ENCODE assay signal across 24 cellular contexts in genomic region chr20:37969949-37970855, GRCh38.
DNase-seq lines count a peak whose midpoint lies in the region; ATAC-seq and TF ChIP-seq lines count a peak whose summit lies in the region.
"Had no signal": no experiment of that assay in that cellular context is flagged by ENCODE, and none has a peak within 500 bp of the region (broad histone marks: within the 10 kb centered on the region; RNA-seq: fewer than 3 reads in every experiment).

No MANE protein-coding gene starts in this region.

- peaks cover 5 to 12% (median 6%) of the 10 kb centered on the region in 3 experiments for H3K36me3 Mint-ChIP-seq in H9 (ENCODE audit: insufficient read depth in 1 of 3, low read depth in 3 of 3)
- H3K36me3 Mint-ChIP-seq in activated T-cell treated with anti-CD3 and anti-CD28 coated beads, Interleukin-2, amount 50 U/mL, for 24 hours (ENCODE audit: low read depth): peaks cover 20% of the 10 kb centered on the region
- H3K36me3 Mint-ChIP-seq in CD8-positive, alpha-beta memory T cell: peaks cover 5 to 55% (median 13%) of the 10 kb centered on the region in 3 donors

- no peaks in the 10 kb centered on the region for H3K36me3 ChIP-seq in BLaER1
- H3K36me3 ChIP-seq in mammary epithelial cell (ENCODE audit: insufficient read depth, low read length): no peaks in the 10 kb centered on the region
- no peaks in the 10 kb centered on the region for H3K36me3 ChIP-seq in CD8-positive, alpha-beta memory T cell (ENCODE audit: insufficient read depth, low read length)
- H3K36me3 ChIP-seq: gastrocnemius medialis, thyroid gland had no signal

- no peak overlapping the region for H2BK15ac ChIP-seq in H9 (ENCODE audit: low read depth, low read length)

- H4K91ac ChIP-seq in H9 (ENCODE audit: insufficient read length, low read depth, low read length): no peak overlapping the region

- H3K4me1 Mint-ChIP-seq in H9: peaks cover 41 to 49% of the 10 kb centered on the region in 2 experiments
- H3K4me1 Mint-ChIP-seq in activated T-cell treated with anti-CD3 and anti-CD28 coated beads, Interleukin-2, amount 50 U/mL, for 24 hours (ENCODE audit: low read depth): no peaks in the 10 kb centered on the region
- H3K4me1 Mint-ChIP-seq in CD8-positive, alpha-beta memory T cell: no peaks in the 10 kb centered on the region
- H3K4me1 Mint-ChIP-seq: activated naive CD4-positive, alpha-beta T cell treated with anti-CD3 and anti-CD28 coated beads, Interleukin-2, amount 50 U/mL, for 24 hours; central memory CD8-positive, alpha-beta T cell had no signal

- H3K27ac ChIP-seq in BLaER1 (no peak overlapping the region), H9 (ENCODE audit: insufficient read length, low read depth, low read length) (no peak overlapping the region), mammary epithelial cell (ENCODE audit: insufficient read depth, low read depth, low read length) (no peak overlapping the region), right cardiac atrium (ENCODE audit: low read length) (peak overlapping the region; percentile 20)
- no peak overlapping the region for H3K27ac ChIP-seq in CD8-positive, alpha-beta memory T cell (ENCODE audit: low read depth, low read length)
- H3K27ac ChIP-seq: gastrocnemius medialis, HL-60, thyroid gland had no signal

- no peak overlapping the region for H3K4me3 Mint-ChIP-seq in H9
- no peak overlapping the region for H3K4me3 Mint-ChIP-seq in activated T-cell treated with anti-CD3 and anti-CD28 coated beads, Interleukin-2, amount 50 U/mL, for 24 hours
- no peak overlapping the region for H3K4me3 Mint-ChIP-seq in CD8-positive, alpha-beta memory T cell
- H3K4me3 Mint-ChIP-seq: activated CD8-positive, alpha-beta T cell treated with anti-CD3 and anti-CD28 coated beads for 36 hours; activated naive CD4-positive, alpha-beta T cell treated with anti-CD3 and anti-CD28 coated beads, Interleukin-2, amount 50 U/mL, for 24 hours; activated T-helper 1 cell treated with anti-CD3 and anti-CD28 coated beads, Interleukin-12 subunit alpha, Interleukin-12 subunit beta, Interleukin-2, Interleukin-4 antibody, amounts not matched to agents 30 ng/mL and 10 ng/mL and 1 ng/mL, durations not matched to agents 14 hours and 24 hours and 36 hours; central memory CD8-positive, alpha-beta T cell; naive B cell had no signal

- H3T11ph ChIP-seq in H9 (ENCODE audit: low read length): no peak overlapping the region

- no CpG with 5 or more reads among the region's 7 CpGs for WGBS in H9 (ENCODE audit: extremely low coverage, insufficient read length, low lambda C conversion rate)
- WGBS in mammary epithelial cell (ENCODE audit: low coverage, missing lambda C conversion rate): 82% methylated on average over 7 of the region's 7 CpGs
- 66% methylated on average over 7 of the region's 7 CpGs for WGBS in right cardiac atrium

- DNase-seq in H9: no peak
- peak; percentile 17 for DNase-seq in mammary epithelial cell
- DNase-seq in right cardiac atrium: no peak
- DNase-seq in activated CD4-positive, alpha-beta T cell treated with anti-CD3 and anti-CD28 coated beads, Interleukin-2, amount 50 U/mL, for 4 hours: no peak
- DNase-seq in activated T-cell treated with anti-CD3 and anti-CD28 coated beads, Interleukin-2, amount 50 U/mL, for 24 hours: no peak
- DNase-seq in CD8-positive, alpha-beta memory T cell: no peak
- DNase-seq: activated CD8-positive, alpha-beta T cell treated with anti-CD3 and anti-CD28 coated beads for 36 hours; anterior cingulate cortex; DMS79 treated with DMSO at 0.1 percent for 48 hours; gastrocnemius medialis; MM.1S; naive B cell; NCI-H1436; occipital lobe; stimulated activated CD4-positive, alpha-beta T cell treated with anti-CD3 and anti-CD28 coated beads, Interleukin-4, amount 100 ng/mL, for 24 hours; stimulated activated naive CD8-positive, alpha-beta T cell treated with anti-CD3 and anti-CD28 coated beads, Interleukin-15, Interleukin-2, amounts not matched to agents 100 U/mL and 50 U/mL, for 24 hours; T-helper 9 cell; thyroid gland had no signal

- no peaks in the 10 kb centered on the region for H3K79me1 ChIP-seq in H9 (ENCODE audit: insufficient read depth, low read depth, low read length, poor library complexity, severe bottlenecking)

- H4K8ac ChIP-seq in H9 (replicated peaks; ENCODE audit: insufficient read length, low read depth, low read length): no peak overlapping the region

- H3K9me3 ChIP-seq in BLaER1 (peaks cover 19% of the 10 kb centered on the region), H9 (ENCODE audit: control insufficient read depth, low read depth, low read length) (peaks cover 5% of the 10 kb centered on the region), mammary epithelial cell (replicated peaks; ENCODE audit: insufficient read depth, low read length) (no peaks in the 10 kb centered on the region), right cardiac atrium (ENCODE audit: control insufficient read depth, low read length) (no peaks in the 10 kb centered on the region)
- H3K9me3 ChIP-seq in CD8-positive, alpha-beta memory T cell (ENCODE audit: low read length): no peaks in the 10 kb centered on the region
- H3K9me3 ChIP-seq: gastrocnemius medialis, thyroid gland had no signal

- peak overlapping the region; percentile 17 for H2BK120ac ChIP-seq in H9 (ENCODE audit: low read depth, low read length, poor library complexity, severe bottlenecking)

- H2AK5ac ChIP-seq in H9 (ENCODE audit: insufficient read length, low read length): no peak overlapping the region

- no peak overlapping the region for H3K23ac ChIP-seq in H9 (ENCODE audit: insufficient read length, low read depth, low read length)

- no peak overlapping the region for H3K14ac ChIP-seq in H9 (ENCODE audit: insufficient read depth, low read length)

- H3K27me3 Mint-ChIP-seq in H9 (ENCODE audit: low read depth): peaks cover 16% of the 10 kb centered on the region
- peaks cover 3% of the 10 kb centered on the region for H3K27me3 Mint-ChIP-seq in activated T-cell treated with anti-CD3 and anti-CD28 coated beads, Interleukin-2, amount 50 U/mL, for 24 hours
- H3K27me3 Mint-ChIP-seq in CD8-positive, alpha-beta memory T cell: peaks cover 0 to 7% of the 10 kb centered on the region in 2 donors
- H3K27me3 Mint-ChIP-seq: activated CD8-positive, alpha-beta T cell treated with anti-CD3 and anti-CD28 coated beads for 36 hours; activated naive CD4-positive, alpha-beta T cell treated with anti-CD3 and anti-CD28 coated beads, Interleukin-2, amount 50 U/mL, for 24 hours had no signal

- H3K4ac ChIP-seq in H9 (ENCODE audit: low read depth, low read length): no peak overlapping the region

- H2BK20ac ChIP-seq in H9 (ENCODE audit: low read depth, low read length, poor library complexity, severe bottlenecking): no peak overlapping the region

- H3K4me2 ChIP-seq in BLaER1: peak overlapping the region; percentile 59; the same call in 1 of the 2 replicates
- H3K4me2 ChIP-seq in H9 (ENCODE audit: insufficient read depth, insufficient read length, low read length): no peak overlapping the region
- no peak overlapping the region for H3K4me2 ChIP-seq in mammary epithelial cell (ENCODE audit: insufficient read depth, low read depth, low read length)

- POLR2A ChIA-PET in CD8-positive, alpha-beta memory T cell (lab: Charles Lee): no interaction called here

- in situ Hi-C loops in mammary epithelial cell (cut with MboI; ENCODE audit: low sequenced_read_pairs in 2 of 2): no loop called here

- ATAC-seq in right cardiac atrium: peak; percentile 39 to 43
- ATAC-seq in HG03378 (IDR thresholded peaks at IDR 0.05; ENCODE audit: unreplicated experiment): no peak
- ATAC-seq: activated CD8-positive, alpha-beta T cell treated with anti-CD3 and anti-CD28 coated beads for 36 hours; gastrocnemius medialis; stimulated activated naive CD8-positive, alpha-beta T cell treated with anti-CD3 and anti-CD28 coated beads, Interleukin-15, Interleukin-2, amounts not matched to agents 100 U/mL and 50 U/mL, for 24 hours had no signal

- CTCF ChIA-PET in mammary epithelial cell (lab: Charles Lee; ENCODE audit: low non-redundant PET): no interaction called here
- CTCF ChIA-PET in CD8-positive, alpha-beta memory T cell (lab: Charles Lee): no interaction called here

- TF ChIP-seq CTCF in H9 (conservative IDR thresholded peaks at IDR 0.05) (no peak), mammary epithelial cell (conservative IDR thresholded peaks at IDR 0.05 in 1 of 2, IDR thresholded peaks at IDR 0.05 in 1 of 2; ENCODE audit: extremely low read depth in 1 of 2, insufficient read depth in 1 of 2, low read depth in 1 of 2, low read length in 2 of 2) (no peak)

- H3K27ac Mint-ChIP-seq in H9: no peak overlapping the region
- H3K27ac Mint-ChIP-seq in activated T-cell treated with anti-CD3 and anti-CD28 coated beads, Interleukin-2, amount 50 U/mL, for 24 hours: no peak overlapping the region
- no peak overlapping the region for H3K27ac Mint-ChIP-seq in CD8-positive, alpha-beta memory T cell
- H3K27ac Mint-ChIP-seq: activated CD8-positive, alpha-beta T cell treated with anti-CD3 and anti-CD28 coated beads for 36 hours; activated naive CD4-positive, alpha-beta T cell treated with anti-CD3 and anti-CD28 coated beads, Interleukin-2, amount 50 U/mL, for 24 hours; activated T-helper 1 cell treated with anti-CD3 and anti-CD28 coated beads, Interleukin-12 subunit alpha, Interleukin-12 subunit beta, Interleukin-2, Interleukin-4 antibody, amounts not matched to agents 30 ng/mL and 10 ng/mL and 1 ng/mL, durations not matched to agents 14 hours and 24 hours and 36 hours; naive B cell had no signal

- H3K79me2 ChIP-seq in H9 (ENCODE audit: insufficient read depth, low read length) (no peaks in the 10 kb centered on the region), mammary epithelial cell (ENCODE audit: insufficient read depth, low read length) (no peaks in the 10 kb centered on the region)

- H3K4me3 ChIP-seq in BLaER1 (no peak overlapping the region), mammary epithelial cell (replicated peaks in 1 of 3; ENCODE audit: insufficient read depth in 1 of 3, low read depth in 2 of 3, low read length in 3 of 3) (no peak overlapping the region), right cardiac atrium (ENCODE audit: low read length) (no peak overlapping the region)
- no peak overlapping the region for H3K4me3 ChIP-seq in CD8-positive, alpha-beta memory T cell (ENCODE audit: low read length)
- H3K4me3 ChIP-seq: gastrocnemius medialis, thyroid gland had no signal

- no peak overlapping the region for H3K18ac ChIP-seq in H9 (ENCODE audit: insufficient read length, low read depth, low read length)

- no peak overlapping the region for H2BK12ac ChIP-seq in H9 (ENCODE audit: insufficient read length, low read depth, low read length)

- H3K27me3 ChIP-seq in BLaER1 (no peaks in the 10 kb centered on the region), H9 (ENCODE audit: insufficient read depth, low read length) (no peaks in the 10 kb centered on the region; the same call in 1 of the 2 replicates), mammary epithelial cell (ENCODE audit: insufficient read depth, low read length) (no peaks in the 10 kb centered on the region), right cardiac atrium (ENCODE audit: control insufficient read depth, insufficient read depth) (no peaks in the 10 kb centered on the region)
- H3K27me3 ChIP-seq in CD8-positive, alpha-beta memory T cell (ENCODE audit: insufficient read depth, low read length, poor library complexity, severe bottlenecking): no peaks in the 10 kb centered on the region
- H3K27me3 ChIP-seq: gastrocnemius medialis, thyroid gland had no signal

- no peaks in the 10 kb centered on the region for H3K23me2 ChIP-seq in H9 (ENCODE audit: insufficient read length, low read depth, low read length, poor library complexity, severe bottlenecking)

- H4K5ac ChIP-seq in H9 (ENCODE audit: insufficient read length, low read depth, low read length): no peak overlapping the region

- H4K20me1 ChIP-seq in BLaER1 (no peaks in the 10 kb centered on the region), H9 (ENCODE audit: control insufficient read depth, insufficient read depth, insufficient read length) (no peaks in the 10 kb centered on the region), mammary epithelial cell (ENCODE audit: insufficient read depth, low read length) (no peaks in the 10 kb centered on the region)

- H3K9ac ChIP-seq in BLaER1 (no peak overlapping the region), H9 (ENCODE audit: extremely low read depth, insufficient read length, low read length) (no peak overlapping the region), mammary epithelial cell (ENCODE audit: insufficient read depth, low read length) (no peak overlapping the region)

- H3K9me3 Mint-ChIP-seq in H9: peaks cover 8 to 16% of the 10 kb centered on the region in 2 experiments
- peaks cover 31% of the 10 kb centered on the region for H3K9me3 Mint-ChIP-seq in activated T-cell treated with anti-CD3 and anti-CD28 coated beads, Interleukin-2, amount 50 U/mL, for 24 hours
- H3K9me3 Mint-ChIP-seq in CD8-positive, alpha-beta memory T cell: peaks cover 25 to 40% (median 34%) of the 10 kb centered on the region in 5 donors

- H3K4me1 ChIP-seq in BLaER1: peaks cover 50% of the 10 kb centered on the region
- H3K4me1 ChIP-seq in H9 (ENCODE audit: insufficient read depth, low read length): peaks cover 10% of the 10 kb centered on the region; the same call in 1 of the 2 replicates
- peaks cover 5% of the 10 kb centered on the region for H3K4me1 ChIP-seq in mammary epithelial cell (ENCODE audit: insufficient read depth, low read length)
- no peaks in the 10 kb centered on the region for H3K4me1 ChIP-seq in right cardiac atrium (ENCODE audit: control insufficient read depth, insufficient read depth, low read length)
- H3K4me1 ChIP-seq in CD8-positive, alpha-beta memory T cell (ENCODE audit: insufficient read depth, low read length): no peaks in the 10 kb centered on the region
- H3K4me1 ChIP-seq: gastrocnemius medialis had no signal

- dilution Hi-C loops in mammary epithelial cell (cut with HindIII; ENCODE audit: low sequenced_read_pairs): no loop called here

- H2BK5ac ChIP-seq in H9 (ENCODE audit: insufficient read length, low read length): no peak overlapping the region

- no peak overlapping the region for H2AFZ ChIP-seq in H9 (ENCODE audit: low read length)
- H2AFZ ChIP-seq in mammary epithelial cell (ENCODE audit: low read depth, low read length): no peak overlapping the region

- intact Hi-C loops in mammary epithelial cell (cut with micrococcal nuclease) (loop anchor here (2.0 kb wide), 1 partner anchor 57 kb away; no protein-coding TSS in a partner anchor), right cardiac atrium (cut with DNase I) (no loop called here)

- no TSS peak for BruUV-seq in mammary epithelial cell (replicated peaks; lab: Mats Ljungman, UMichigan)

- H3K56ac ChIP-seq in H9 (ENCODE audit: insufficient read length, low read depth, low read length): no peak overlapping the region
